In the genomic region with DNA sequence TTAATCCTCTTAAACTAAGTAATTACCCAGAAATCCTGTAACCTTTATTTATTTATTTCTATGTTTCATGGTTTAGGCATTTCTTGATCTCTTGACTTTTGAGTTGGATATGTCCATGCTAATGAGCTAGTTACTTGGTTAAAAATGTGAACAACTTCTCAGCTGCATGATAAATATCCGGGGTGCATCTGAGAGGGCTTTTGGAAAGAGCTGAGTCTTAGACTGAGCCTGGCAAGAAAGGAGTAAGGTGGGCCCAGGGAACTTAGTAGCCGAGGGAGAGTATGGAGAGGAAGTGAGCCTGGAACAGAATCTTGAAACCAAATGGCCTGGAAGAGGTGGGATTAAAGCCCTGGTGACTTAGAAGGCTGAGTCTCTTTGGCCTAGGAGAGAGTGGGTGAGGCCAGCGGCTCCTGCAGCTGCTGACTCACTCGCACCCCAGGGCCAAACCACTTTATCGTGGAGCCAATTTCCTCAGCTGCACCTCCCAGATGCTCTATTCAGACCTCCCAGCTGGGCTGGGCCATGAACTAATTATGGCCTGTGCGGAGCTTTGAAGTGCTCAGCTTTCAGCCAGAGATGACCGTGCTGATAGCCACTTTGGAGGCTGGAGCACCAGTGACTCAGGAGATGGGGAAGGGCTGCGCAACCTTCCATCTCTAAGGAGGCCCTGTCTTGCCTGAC, we compare ENCODE assay signal across 10 cellular contexts. TPM values are rescaled to one million over a fixed set of nuclear protein-coding genes. Genes with fewer than 3 reads are reported as not detected.
DNase-seq lines count a peak whose midpoint lies in the region; ATAC-seq and TF ChIP-seq lines count a peak whose summit lies in the region.
"Had no signal": no experiment of that assay in that cellular context is flagged by ENCODE, and none has a peak within 500 bp of the region (broad histone marks: within the 10 kb centered on the region; RNA-seq: fewer than 3 reads in every experiment).

No MANE protein-coding gene starts in this region.

- no peak for ATAC-seq in T-cell (replicated peaks in 1 of 4)
- no peak for ATAC-seq in HG03439 (IDR thresholded peaks at IDR 0.05; ENCODE audit: unreplicated experiment)

- H3K27ac Mint-ChIP-seq in T-cell = no peak overlapping the region

- peaks cover 8 to 9% of the 10 kb centered on the region in 2 donors for H3K27me3 Mint-ChIP-seq in T-cell

- DNase-seq in EL (peak; percentile 98), NCI-H2196 treated with DMSO at 0.1 percent for 48 hours (lab: John Stamatoyannopoulos, UW; ENCODE audit: unreplicated experiment) (peak; percentile 39), cardiac fibroblast (ENCODE audit: low read depth in 2 of 2) (peak; percentile 68 to 77), non-pigmented ciliary epithelial cell (ENCODE audit: low read depth) (peak; percentile 65), HuH-7.5 (ENCODE audit: low spot score) (no peak), NCI-H446 treated with DMSO at 0.1 percent for 48 hours (lab: John Stamatoyannopoulos, UW) (no peak), T-cell (no peak)
- DNase-seq: activated gamma-delta T cell treated with Interleukin-2 at 50 U/mL for 16 hours, MM.1S had no signal

- H3K36me3 Mint-ChIP-seq in T-cell = no peaks in the 10 kb centered on the region

- peaks cover 0 to 8% (median 4%) of the 10 kb centered on the region in 3 donors for H3K9me3 Mint-ChIP-seq in T-cell

- CTCF ChIA-PET in T-cell (lab: Charles Lee) = interaction anchor here in 1 of 2 donors (0.7 kb wide), 1 partner anchor 14 kb away, joined by 3 read pairs; no protein-coding TSS in a partner anchor

- POLR2A ChIA-PET in T-cell (lab: Charles Lee) = no interaction called here

- no peaks in the 10 kb centered on the region for H3K4me1 Mint-ChIP-seq in T-cell

- H3K4me3 ChIP-seq in cardiac fibroblast (replicated peaks in 1 of 2; ENCODE audit: low read depth in 2 of 2, low read length in 2 of 2) = no peak overlapping the region

- no peak for TF ChIP-seq CTCF in cardiac fibroblast (IDR thresholded peaks at IDR 0.05; ENCODE audit: low read depth, low read length)

- H3K4me3 Mint-ChIP-seq in T-cell = no peak overlapping the region

RNA-seq across cellular contexts. Expression of a gene that starts 19.1 kb away (rescaled TPM):
- total RNA-seq in T-cell = not detected

Comparison
In these comparisons a context has a peak if more than half of its experiments do, and no peak if none do; other contexts are left out.
1. DNase-seq: peak in EL (single experiment), NCI-H2196 treated with DMSO at 0.1 percent for 48 hours (single experiment), cardiac fibroblast (2 of 2) and non-pigmented ciliary epithelial cell (single experiment); none in HuH-7.5 (single experiment), NCI-H446 treated with DMSO at 0.1 percent for 48 hours (single experiment) and T-cell (0 of 34).